ENCODE assay signal across 21 cellular contexts in genomic region chr3:193236990-193237389, GRCh38. TPM values are rescaled to one million over a fixed set of nuclear protein-coding genes. Genes with fewer than 3 reads are reported as not detected.
DNase-seq lines count a peak whose midpoint lies in the region; ATAC-seq, FAIRE-seq and TF ChIP-seq lines count a peak whose summit lies in the region.
"Had no signal": no experiment of that assay in that cellular context is flagged by ENCODE, and none has a peak within 500 bp of the region (broad histone marks: within the 10 kb centered on the region; RNA-seq: fewer than 3 reads in every experiment).

No MANE protein-coding gene starts in this region.

- no peak for TF ChIP-seq RAD21 in K562 (CRISPR knock-in tag; conservative IDR thresholded peaks at IDR 0.05 in 1 of 2, IDR thresholded peaks at IDR 0.05 in 1 of 2)

- no peak overlapping the region for H3K4me2 ChIP-seq in K562 (ENCODE audit: insufficient read depth, low read length)

- no peak for FAIRE-seq in K562 (lab: Jason Lieb, UNC)
- FAIRE-seq: GM12878, GM18507, HepG2, HTR-8/SVneo had no signal

- H3K9me3 Mint-ChIP-seq in activated naive CD8-positive, alpha-beta T cell treated with anti-CD3 and anti-CD28 coated beads, Interleukin-2, amount 50 U/mL, for 24 hours = no peaks in the 10 kb centered on the region
- H3K9me3 Mint-ChIP-seq in Caco-2 (ENCODE audit: unreplicated experiment) = no peaks in the 10 kb centered on the region

- no peaks in the 10 kb centered on the region for H3K79me2 ChIP-seq in K562 (ENCODE audit: control insufficient read depth, insufficient read depth, low read length)

- no peak overlapping the region for H3K4me3 Mint-ChIP-seq in activated naive CD8-positive, alpha-beta T cell treated with anti-CD3 and anti-CD28 coated beads, Interleukin-2, amount 50 U/mL, for 24 hours
- no peak overlapping the region for H3K4me3 Mint-ChIP-seq in Caco-2 (ENCODE audit: unreplicated experiment)
- H3K4me3 Mint-ChIP-seq: CD4-positive, alpha-beta memory T cell; HFFc6 had no signal

- H3K27me3 Mint-ChIP-seq in activated naive CD8-positive, alpha-beta T cell treated with anti-CD3 and anti-CD28 coated beads, Interleukin-2, amount 50 U/mL, for 24 hours = peaks cover 28% of the 10 kb centered on the region
- H3K27me3 Mint-ChIP-seq in Caco-2 (ENCODE audit: insufficient read depth, unreplicated experiment) = peaks cover 5% of the 10 kb centered on the region

- H3K36me3 ChIP-seq in K562 (ENCODE audit: control insufficient read depth, insufficient read depth, low read length) (no peaks in the 10 kb centered on the region), Caco-2 (ENCODE audit: control insufficient read depth, insufficient read depth, low read length) (no peaks in the 10 kb centered on the region)
- H3K36me3 ChIP-seq: BE2C had no signal

- H3K36me3 Mint-ChIP-seq in activated naive CD8-positive, alpha-beta T cell treated with anti-CD3 and anti-CD28 coated beads, Interleukin-2, amount 50 U/mL, for 24 hours (ENCODE audit: low read depth) = no peaks in the 10 kb centered on the region
- H3K36me3 Mint-ChIP-seq in Caco-2 (ENCODE audit: insufficient read depth, unreplicated experiment) = no peaks in the 10 kb centered on the region
- H3K36me3 Mint-ChIP-seq: CD4-positive, alpha-beta memory T cell had no signal

- H3K9me3 ChIP-seq in K562 (replicated peaks; ENCODE audit: control insufficient read depth, insufficient read depth, low read depth, low read length) = no peaks in the 10 kb centered on the region
- no peaks in the 10 kb centered on the region for H3K9me3 ChIP-seq in Caco-2
- H3K9me3 ChIP-seq: BE2C had no signal

- CTCF ChIA-PET in K562 (lab: Yijun Ruan, JAX; ENCODE audit: low intra/inter-chr PET ratio) = no interaction called here
- CTCF ChIA-PET in Caco-2 (lab: Charles Lee) = interaction anchor here (0.6 kb wide), 1 partner anchor 424 kb away, joined by 3 read pairs; no protein-coding TSS in a partner anchor

- DNase-seq in Ammon's horn (ENCODE audit: low spot score) = peak; percentile 44
- DNase-seq in NCI-H1694 (lab: John Stamatoyannopoulos, UW) = peak; percentile 8
- no peak for DNase-seq in K562 (ENCODE audit: extremely low read depth in 1 of 4, low spot score in 3 of 4)
- DNase-seq in middle frontal gyrus (ENCODE audit: extremely low spot score, low spot score) = peak; percentile 30
- DNase-seq in activated naive CD8-positive, alpha-beta T cell treated with anti-CD3 and anti-CD28 coated beads, Interleukin-2, amount 50 U/mL, for 24 hours = no peak
- no peak for DNase-seq in iPS-NIHi11 (ENCODE audit: low spot score)
- no peak for DNase-seq in Caco-2
- DNase-seq in activated CD4-positive, CD25-positive, alpha-beta regulatory T cell treated with anti-CD3 and anti-CD28 coated beads, Interleukin-2, amount 50 U/mL, for 72 hours = no peak
- DNase-seq: ACHN; BE2C; CD4-positive, alpha-beta memory T cell; COR-L47; DMS79; HCEC 1CT; HFFc6 had no signal

- ATAC-seq in K562 = no peak
- ATAC-seq in activated naive CD8-positive, alpha-beta T cell treated with anti-CD3 and anti-CD28 coated beads, Interleukin-2, amount 50 U/mL, for 24 hours = no peak
- ATAC-seq: GM12878, HepG2 had no signal

- H4K20me1 ChIP-seq in K562 (replicated peaks; ENCODE audit: control insufficient read depth, insufficient read depth, low read length) = no peaks in the 10 kb centered on the region

- H3K9me1 ChIP-seq in K562 (ENCODE audit: control insufficient read depth, insufficient read depth, low read length) = no peaks in the 10 kb centered on the region

- H3K9ac ChIP-seq in K562 (ENCODE audit: insufficient read depth in 1 of 2, low read depth in 2 of 2, low read length in 2 of 2) = no peak overlapping the region

- TF ChIP-seq POLR2A in K562 (conservative IDR thresholded peaks at IDR 0.05) = no peak

- in situ Hi-C loops in K562 (cut with MboI) = no loop called here

- H3K27ac ChIP-seq in K562 (ENCODE audit: extremely low read depth, low read depth, low read length) = no peak overlapping the region
- H3K27ac ChIP-seq: C4-2B had no signal

- no peak for TF ChIP-seq CTCF in K562 (IDR thresholded peaks at IDR 0.05 in 2 of 3, conservative IDR thresholded peaks at IDR 0.05 in 1 of 3; ENCODE audit: insufficient read depth in 2 of 3, low read depth in 1 of 3, low read length in 3 of 3)
- no peak for TF ChIP-seq CTCF in Caco-2 (IDR thresholded peaks at IDR 0.05; ENCODE audit: insufficient read depth in 1 of 2, low read depth in 1 of 2, low read length in 1 of 2, severe bottlenecking in 1 of 2, unreplicated experiment in 1 of 2)

- WGBS in K562 (ENCODE audit: insufficient coverage, low coverage, missing lambda C conversion rate) = 1% methylated on average over 5 of the region's 5 CpGs

- H3K4me1 ChIP-seq in K562 (replicated peaks in 1 of 2; ENCODE audit: control insufficient read depth in 2 of 2, insufficient read depth in 2 of 2, low read length in 2 of 2) (peaks cover 0 to 10% of the 10 kb centered on the region in 2 experiments; a peak in 1 of 5 replicates), Caco-2 (no peaks in the 10 kb centered on the region)
- H3K4me1 ChIP-seq: BE2C had no signal

- no peak overlapping the region for H3K27ac Mint-ChIP-seq in activated naive CD8-positive, alpha-beta T cell treated with anti-CD3 and anti-CD28 coated beads, Interleukin-2, amount 50 U/mL, for 24 hours
- no peak overlapping the region for H3K27ac Mint-ChIP-seq in Caco-2 (ENCODE audit: unreplicated experiment)
- H3K27ac Mint-ChIP-seq: CD4-positive, alpha-beta memory T cell; HFFc6 had no signal

- BruUV-seq in K562 (replicated peaks; lab: Mats Ljungman, UMichigan) = no TSS peak
- no TSS peak for BruUV-seq in Caco-2 (replicated peaks; lab: Mats Ljungman, UMichigan)

- no peaks in the 10 kb centered on the region for H3K4me1 Mint-ChIP-seq in activated naive CD8-positive, alpha-beta T cell treated with anti-CD3 and anti-CD28 coated beads, Interleukin-2, amount 50 U/mL, for 24 hours
- no peaks in the 10 kb centered on the region for H3K4me1 Mint-ChIP-seq in Caco-2 (ENCODE audit: low read depth, unreplicated experiment)

- intact Hi-C loops in K562 (cut with micrococcal nuclease) (no loop called here), Caco-2 (cut with micrococcal nuclease; ENCODE audit: unreplicated experiment) (no loop called here)

- POLR2A ChIA-PET in K562 (lab: Yijun Ruan, JAX) (no interaction called here), Caco-2 (lab: Charles Lee) (no interaction called here)

- H3K4me3 ChIP-seq in K562 (no peak overlapping the region), Caco-2 (ENCODE audit: low read depth, low read length) (no peak overlapping the region)
- H3K4me3 ChIP-seq: GM12878 had no signal

- H2AFZ ChIP-seq in K562 (ENCODE audit: low read depth, low read length) = no peak overlapping the region

- TF ChIP-seq EP300 in K562 (IDR thresholded peaks at IDR 0.05; ENCODE audit: low read length) = no peak

- H3K27me3 ChIP-seq in K562 (ENCODE audit: control insufficient read depth in 2 of 2, insufficient read depth in 2 of 2, low read length in 2 of 2) (no peaks in the 10 kb centered on the region; a peak in 2 of 5 replicates), Caco-2 (replicated peaks; ENCODE audit: control insufficient read depth, insufficient read depth, low read length) (no peaks in the 10 kb centered on the region)

TF ChIP-seq in K562, 482 proteins besides CTCF, POLR2A, EP300 and RAD21:
- TF ChIP-seq RFX1 (IDR thresholded peaks at IDR 0.05) (0 out of 2 replicates have a peak, but pooled peaks have one; percentile 8), KDM1A (IDR thresholded peaks at IDR 0.05) (no peak)

RNA-seq across cellular contexts. Expression of gene PLAAT1, which starts 4.0 kb away (rescaled TPM):
- 0.42 TPM in 1 of 2 replicates, not detected in the other for total RNA-seq in K562 (2011; cell fraction: chromatin; rRNA removed; ENCODE audit: low replicate concordance)
- 0.39 and 0.50 TPM in 2 replicates for total RNA-seq in K562 (2011; cell fraction: nucleolus; rRNA removed)
- total RNA-seq in K562 (2011; cell fraction: nucleoplasm; rRNA removed) = 0.88 TPM in 1 of 2 replicates, not detected in the other
- total RNA-seq in K562 (2014; rRNA removed) (1.8 and 3.1 TPM in 2 replicates), K562 (2014; rRNA removed; fragmentation: Illumina TruSeq; extraction: Trizol) (1.5 and 1.9 TPM in 2 replicates), K562 (2015; rRNA removed; fragmentation: Illumina TruSeq; extraction: Trizol) (0.94 and 1.1 TPM in 2 replicates), K562 (2021) (1.2 and 1.6 TPM in 2 replicates), Caco-2 (2022) (0.51 and 1.5 TPM in 2 replicates)
- polyA plus RNA-seq in K562 (2011; rRNA removed) (0.24 and 1.5 TPM in 2 replicates), K562 (2014; fragmentation: Illumina TruSeq; extraction: Trizol) (1.1 and 1.5 TPM in 2 replicates), K562 (2014; fragmentation: Nextera tagmentation; extraction: Ambion mirVana) (under 1 TPM; 0.34 to 0.42 TPM), K562 (2014; rRNA removed) (2.1 and 3.1 TPM in 2 replicates)
- polyA plus RNA-seq in K562 (2011; cell fraction: cytosol; rRNA removed) = 1.7 TPM in 1 of 2 replicates, not detected in the other
- 0.90 TPM in 1 of 2 replicates, not detected in the other for polyA plus RNA-seq in K562 (2011; cell fraction: nucleus; rRNA removed)
- polyA plus RNA-seq in K562 (2012) = 0.72 and 0.94 TPM in 2 replicates
- polyA minus RNA-seq in K562 (2011; rRNA and poly(A)+ RNA removed) = 1.5 TPM in 1 of 2 replicates, not detected in the other
- not detected in 2 replicates for polyA minus RNA-seq in K562 (2011; cell fraction: cytosol; rRNA and poly(A)+ RNA removed)
- polyA minus RNA-seq in K562 (2011; cell fraction: nucleus; rRNA and poly(A)+ RNA removed) = 0.81 TPM in 1 of 2 replicates, not detected in the other
- total RNA-seq: CD4-positive, alpha-beta memory T cell; G401; GM12878; HepG2; HFFc6 had no signal
- polyA plus RNA-seq: CD4-positive, alpha-beta memory T cell; GM12878; HepG2 had no signal

Comparison
In these comparisons a context has a peak if more than half of its experiments do, and no peak if none do; other contexts are left out.
1. DNase-seq: peak in Ammon's horn (single experiment), NCI-H1694 (single experiment) and middle frontal gyrus (single experiment); none in K562 (0 of 4), activated naive CD8-positive, alpha-beta T cell treated with anti-CD3 and anti-CD28 coated beads, Interleukin-2, amount 50 U/mL, for 24 hours (single experiment), iPS-NIHi11 (single experiment), Caco-2 (0 of 2) and activated CD4-positive, CD25-positive, alpha-beta regulatory T cell treated with anti-CD3 and anti-CD28 coated beads, Interleukin-2, amount 50 U/mL, for 72 hours (single experiment).